Comparison of ENCODE assay signal across 34 cellular contexts in the genomic region with DNA sequence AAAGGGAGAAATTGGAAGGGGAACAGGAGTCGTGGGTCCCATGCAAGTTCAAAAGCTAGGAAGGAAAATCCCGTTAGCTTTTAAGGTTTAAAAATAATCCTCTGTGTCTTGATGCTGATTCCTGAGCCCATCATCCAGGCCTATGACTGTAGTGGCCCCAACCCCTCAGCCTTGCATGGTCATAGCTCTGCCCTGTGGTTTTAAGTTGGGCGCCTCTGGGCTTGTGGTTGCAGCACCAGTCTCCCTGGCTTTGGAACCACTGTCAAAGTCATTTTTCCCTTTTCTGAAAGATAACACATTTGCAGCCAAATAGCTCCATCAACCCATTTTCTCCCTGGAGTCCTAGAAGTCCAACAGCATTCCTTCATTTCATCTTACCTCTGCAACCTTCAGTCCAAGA. TPM values are rescaled to one million over a fixed set of nuclear protein-coding genes. Genes with fewer than 3 reads are reported as not detected.
"Had no signal": no experiment of that assay in that cellular context is flagged by ENCODE, and none has a peak within 500 bp of the region (broad histone marks: within the 10 kb centered on the region; RNA-seq: fewer than 3 reads in every experiment).

No MANE protein-coding gene starts in this region.

- H3K27ac ChIP-seq: ascending aorta, cardiac muscle cell, WERI-Rb-1 had no signal

- DNase-seq: activated CD4-positive, alpha-beta memory T cell treated with anti-CD3 and anti-CD28 coated beads, Interleukin-2, amount 10 ng/mL, durations not matched to agents 7 days and 5 days; activated CD4-positive, alpha-beta T cell treated with anti-CD3 and anti-CD28 coated beads for 1 hour; activated CD4-positive, alpha-beta T cell treated with anti-CD3 and anti-CD28 coated beads for 36 hours; activated CD4-positive, alpha-beta T cell treated with anti-CD3 and anti-CD28 coated beads for 48 hours; activated CD4-positive, alpha-beta T cell treated with anti-CD3 and anti-CD28 coated beads, Interleukin-2, amount 10 ng/mL, durations not matched to agents 7 days and 5 days; activated CD4-positive, alpha-beta T cell treated with anti-CD3 and anti-CD28 coated beads, Interleukin-2, amount 50 U/mL, for 48 hours; activated CD4-positive, CD25-positive, alpha-beta regulatory T cell; activated CD8-positive, alpha-beta memory T cell treated with anti-CD3 and anti-CD28 coated beads for 24 hours; activated CD8-positive, alpha-beta memory T cell treated with anti-CD3 and anti-CD28 coated beads, Interleukin-2, amount 10 ng/mL, durations not matched to agents 7 days and 5 days; activated CD8-positive, alpha-beta memory T cell treated with anti-CD3 and anti-CD28 coated beads, Interleukin-2, amount 50 U/mL, for 48 hours; activated CD8-positive, alpha-beta T cell treated with anti-CD3 and anti-CD28 coated beads, Interleukin-2, amount 10 ng/mL, durations not matched to agents 7 days and 5 days; activated effector memory CD4-positive, alpha-beta T cell treated with Interleukin-2 at 50 U/mL for 16 hours; activated gamma-delta T cell; activated naive CD4-positive, alpha-beta T cell treated with anti-CD3 and anti-CD28 coated beads, Interleukin-2, amount 10 ng/mL, durations not matched to agents 7 days and 5 days; activated naive CD4-positive, alpha-beta T cell treated with Interleukin-2 at 50 U/mL for 16 hours; activated naive CD8-positive, alpha-beta T cell treated with anti-CD3 and anti-CD28 coated beads, Interleukin-2, amount 10 ng/mL, durations not matched to agents 7 days and 5 days; activated naive CD8-positive, alpha-beta T cell treated with anti-CD3 and anti-CD28 coated beads, Interleukin-2, amount 50 U/mL, for 24 hours; activated T-cell treated with anti-CD3 and anti-CD28 coated beads, Interleukin-2, amount 50 U/mL, for 24 hours; activated T-cell treated with anti-CD3 and anti-CD28 coated beads, Interleukin-2, amount 50 U/mL, for 48 hours; amygdala; anterior cingulate cortex; caudate nucleus; cerebellar nuclear complex; T-helper 1 cell; T-helper 2 cell; T-helper 9 cell; WERI-Rb-1 had no signal

- H3K9me3 ChIP-seq: ascending aorta had no signal

- H3K4me1 ChIP-seq: ascending aorta had no signal

- FAIRE-seq: TTC549 had no signal

- ATAC-seq: activated CD4-positive, alpha-beta T cell treated with anti-CD3 and anti-CD28 coated beads for 36 hours; activated CD4-positive, CD25-positive, alpha-beta regulatory T cell treated with anti-CD3 and anti-CD28 coated beads, Interleukin-2, amount 50 U/mL, for 24 hours; activated CD8-positive, alpha-beta memory T cell treated with anti-CD3 and anti-CD28 coated beads, Interleukin-2, amount 10 ng/mL, durations not matched to agents 7 days and 5 days; activated CD8-positive, alpha-beta T cell treated with anti-CD3 and anti-CD28 coated beads, Interleukin-2, amount 10 ng/mL, durations not matched to agents 7 days and 5 days; activated naive CD8-positive, alpha-beta T cell treated with anti-CD3 and anti-CD28 coated beads, Interleukin-2, amount 50 U/mL, for 24 hours; WTC11 had no signal

- H3K4me3 ChIP-seq: ascending aorta, cardiac muscle cell had no signal

- H3K36me3 ChIP-seq: ascending aorta, cardiac muscle cell, WERI-Rb-1 had no signal

- H3K27me3 ChIP-seq: ascending aorta had no signal

RNA-seq across cellular contexts. Expression of a gene that starts 13.6 kb away (rescaled TPM):
- total RNA-seq: ascending aorta, cardiac muscle cell had no signal

RNA-seq across cellular contexts. Expression of a gene that starts 43.5 kb away (rescaled TPM):
- total RNA-seq: activated CD4-positive, alpha-beta memory T cell treated with anti-CD3 and anti-CD28 coated beads, Interleukin-2, amount 10 ng/mL, durations not matched to agents 7 days and 5 days; activated CD4-positive, alpha-beta T cell treated with anti-CD3 and anti-CD28 coated beads, Interleukin-2, amount 10 ng/mL, durations not matched to agents 7 days and 5 days; activated CD8-positive, alpha-beta T cell treated with anti-CD3 and anti-CD28 coated beads, Interleukin-2, amount 10 ng/mL, durations not matched to agents 7 days and 5 days; activated T-helper 2 cell treated with anti-CD3 and anti-CD28 coated beads, Interferon-gamma antibody, Interleukin-2, Interleukin-4, amounts not matched to agents 10 μg/mL and 5 μg/mL and 100 μg/mL, durations not matched to agents 14 hours and 24 hours and 36 hours; chondrocyte had no signal
